ENCODE assay signal across 24 cellular contexts in genomic region chrX:153932220-153932915, GRCh38. TPM values are rescaled to one million over a fixed set of nuclear protein-coding genes. Genes with fewer than 3 reads are reported as not detected.
"Had no signal": no experiment of that assay in that cellular context is flagged by ENCODE, and none has a peak within 500 bp of the region (broad histone marks: within the 10 kb centered on the region; RNA-seq: fewer than 3 reads in every experiment).

No MANE protein-coding gene starts in this region.

- H3K27ac Mint-ChIP-seq: stimulated activated naive CD8-positive, alpha-beta T cell treated with anti-CD3 and anti-CD28 coated beads, Interleukin-15, amount 100 ng/mL, for 72 hours had no signal

- H3K27ac ChIP-seq: ascending aorta, colonic mucosa, gastrocnemius medialis, SJSA1 had no signal

- DNase-seq: activated CD4-positive, alpha-beta T cell treated with anti-CD3 and anti-CD28 coated beads for 4 hours; activated CD8-positive, alpha-beta memory T cell treated with anti-CD3 and anti-CD28 coated beads, Interleukin-2, amount 50 U/mL, for 48 hours; activated gamma-delta T cell treated with Interleukin-2 at 50 U/mL for 16 hours; colonic mucosa; erythroblast; gastrocnemius medialis; head of caudate nucleus; midbrain; retina; stimulated activated CD4-positive, alpha-beta T cell treated with anti-CD3 and anti-CD28 coated beads, Interleukin-12 subunit alpha, Interleukin-12 subunit beta, amount 100 ng/mL, for 4 hours; stimulated activated CD4-positive, alpha-beta T cell treated with anti-CD3 and anti-CD28 coated beads, Interleukin-1b, Interleukin-23, amount 100 ng/mL, for 48 hours; stimulated activated CD8-positive, alpha-beta memory T cell treated with anti-CD3 and anti-CD28 coated beads, Interleukin-4, amount 100 ng/mL, for 48 hours; stimulated activated naive CD8-positive, alpha-beta T cell treated with anti-CD3 and anti-CD28 coated beads, Interleukin-15, amount 100 ng/mL, for 72 hours; upper lobe of left lung had no signal

- H3K9me3 ChIP-seq: ascending aorta, colonic mucosa, gastrocnemius medialis, SJSA1, upper lobe of left lung had no signal

- H3K27me3 ChIP-seq: ascending aorta, colonic mucosa, gastrocnemius medialis, SJSA1, upper lobe of left lung had no signal

- H3K4me3 ChIP-seq: ascending aorta, colonic mucosa, gastrocnemius medialis, lung, SJSA1, upper lobe of left lung had no signal

- H3K4me3 Mint-ChIP-seq: central memory CD8-positive, alpha-beta T cell; stimulated activated naive CD8-positive, alpha-beta T cell treated with anti-CD3 and anti-CD28 coated beads, Interleukin-15, amount 100 ng/mL, for 72 hours had no signal

- H3K4me1 ChIP-seq: colonic mucosa had no signal

- H3K9me3 Mint-ChIP-seq: central memory CD8-positive, alpha-beta T cell; neural crest cell; stimulated activated naive CD8-positive, alpha-beta T cell treated with anti-CD3 and anti-CD28 coated beads, Interleukin-15, amount 100 ng/mL, for 72 hours had no signal

- H3K27me3 Mint-ChIP-seq: central memory CD8-positive, alpha-beta T cell; stimulated activated naive CD8-positive, alpha-beta T cell treated with anti-CD3 and anti-CD28 coated beads, Interleukin-15, amount 100 ng/mL, for 72 hours had no signal

- FAIRE-seq: endometrium, keratinocyte had no signal

- H3K36me3 ChIP-seq: colonic mucosa had no signal

RNA-seq across cellular contexts. Expression of gene AVPR2, which starts 27.9 kb away (rescaled TPM):
- total RNA-seq: left lobe of liver; neural crest cell; SJSA1; T-helper 2 cell treated with Interferon-gamma antibody and Interleukin-4, amounts not matched to agents 100 ng/mL and 5 ng/mL, for 36 hours; temporal lobe had no signal
- polyA plus RNA-seq: keratinocyte had no signal
